In genomic region chr1:186917106-186917786, GRCh38 we compare ENCODE assay signal across 8 cellular contexts.
DNase-seq lines count a peak whose midpoint lies in the region; ATAC-seq and TF ChIP-seq lines count a peak whose summit lies in the region.
"Not testable (repeated sequence)": the region's sequence is repeated elsewhere in the genome, so short reads cannot be mapped to it uniquely, and the experiment has no call there.

No MANE protein-coding gene starts in this region.

- 85 to 90% methylated on average over 14 of the region's 14 CpGs for WGBS in GM23248 (ENCODE audit: low coverage in 1 of 2, low lambda C conversion rate in 2 of 2, missing lambda C conversion rate in 2 of 2), 2 experiments
- WGBS in SK-N-SH (ENCODE audit: low lambda C conversion rate): 64% methylated on average over 14 of the region's 14 CpGs
- 91% methylated on average over 13 of the region's 14 CpGs for WGBS in mammary epithelial cell (ENCODE audit: low coverage, missing lambda C conversion rate)

- ATAC-seq in upper lobe of right lung: not testable (repeated sequence)

- not testable (repeated sequence) for H3K27ac ChIP-seq in GM23248; SK-N-SH (ENCODE audit: low read depth in 2 of 2, low read length in 1 of 2); mammary epithelial cell (ENCODE audit: insufficient read depth, low read depth, low read length); upper lobe of right lung

- H3K4me3 ChIP-seq in GM23248; SK-N-SH (ENCODE audit: low read depth in 2 of 2, low read length in 1 of 2); mammary epithelial cell (replicated peaks in 1 of 3; ENCODE audit: insufficient read depth in 1 of 3, low read depth in 2 of 3, low read length in 3 of 3); fibroblast of pulmonary artery (replicated peaks; ENCODE audit: low read depth, low read length); upper lobe of right lung: not testable (repeated sequence)

- DNase-seq in AG20443 (ENCODE audit: low spot score): peak; percentile 24
- peak; percentile 59 for DNase-seq in GM23248
- DNase-seq in NCI-H1694 treated with DMSO at 0.1 percent for 48 hours (lab: John Stamatoyannopoulos, UW): peak; percentile 16
- DNase-seq in SK-N-SH, upper lobe of right lung: not testable (repeated sequence)
- DNase-seq in mammary epithelial cell: peak; percentile 12
- DNase-seq in fibroblast of pulmonary artery (ENCODE audit: low read depth): peak; percentile 71
- peak; percentile 17 for DNase-seq in kidney tubule cell (ENCODE audit: low spot score)

- not testable (repeated sequence) for H3K4me1 ChIP-seq in GM23248 (ENCODE audit: insufficient read depth); SK-N-SH (ENCODE audit: control insufficient read depth in 1 of 2, insufficient read depth in 2 of 2, low read depth in 1 of 2, low read length in 1 of 2); mammary epithelial cell (ENCODE audit: insufficient read depth, low read length); upper lobe of right lung

- TF ChIP-seq CTCF in SK-N-SH (IDR thresholded peaks at IDR 0.05) (peak; percentile 62), mammary epithelial cell (conservative IDR thresholded peaks at IDR 0.05 in 1 of 2, IDR thresholded peaks at IDR 0.05 in 1 of 2; ENCODE audit: extremely low read depth in 1 of 2, insufficient read depth in 1 of 2, low read depth in 1 of 2, low read length in 2 of 2) (peak; percentile 19 to 52), fibroblast of pulmonary artery (IDR thresholded peaks at IDR 0.05; ENCODE audit: low read length, missing control alignments) (peak; percentile 42), upper lobe of right lung (IDR thresholded peaks at IDR 0.05) (peak; percentile 34)

- H3K9me3 ChIP-seq in GM23248 (ENCODE audit: low read depth); SK-N-SH; mammary epithelial cell (replicated peaks; ENCODE audit: insufficient read depth, low read length); upper lobe of right lung: not testable (repeated sequence)

- in situ Hi-C loops in GM23248 (cut with MboI); mammary epithelial cell (cut with MboI; ENCODE audit: low sequenced_read_pairs in 2 of 2): not testable (repeated sequence)

- BruUV-seq in mammary epithelial cell (replicated peaks; lab: Mats Ljungman, UMichigan): not testable (repeated sequence)

- H3K36me3 ChIP-seq in GM23248 (ENCODE audit: low read depth); SK-N-SH (replicated peaks in 1 of 2; ENCODE audit: control insufficient read depth in 1 of 2, insufficient read depth in 2 of 2, low read length in 1 of 2); mammary epithelial cell (ENCODE audit: insufficient read depth, low read length); upper lobe of right lung: not testable (repeated sequence)

- not testable (repeated sequence) for H3K9ac ChIP-seq in GM23248; SK-N-SH; mammary epithelial cell (ENCODE audit: insufficient read depth, low read length)

- H3K27me3 ChIP-seq in GM23248 (replicated peaks; ENCODE audit: insufficient read depth); SK-N-SH (ENCODE audit: insufficient read depth); mammary epithelial cell (ENCODE audit: insufficient read depth, low read length); upper lobe of right lung: not testable (repeated sequence)

- H4K20me1 ChIP-seq in GM23248 (ENCODE audit: insufficient read depth); SK-N-SH (ENCODE audit: insufficient read depth); mammary epithelial cell (ENCODE audit: insufficient read depth, low read length): not testable (repeated sequence)

- not testable (repeated sequence) for H2AFZ ChIP-seq in GM23248; SK-N-SH (ENCODE audit: low read depth); mammary epithelial cell (ENCODE audit: low read depth, low read length)

- H3F3A ChIP-seq in GM23248 (ENCODE audit: insufficient read depth); SK-N-SH (replicated peaks; ENCODE audit: insufficient read depth): not testable (repeated sequence)

- not testable (repeated sequence) for TF ChIP-seq EP300 in SK-N-SH (IDR thresholded peaks at IDR 0.05; ENCODE audit: borderline replicate concordance in 1 of 2, low read depth in 1 of 2, low read length in 1 of 2)

- dilution Hi-C loops in mammary epithelial cell (cut with HindIII; ENCODE audit: low sequenced_read_pairs): loop anchor here (5.0 kb wide), 1 partner anchor 65 kb away; no protein-coding TSS in a partner anchor

- CTCF ChIA-PET in SK-N-SH (lab: Yijun Ruan, JAX): interaction anchor here (1.1 to 1.4 kb wide), 5 partner anchors 12 to 69 kb away, joined by 3 to 4 read pairs (median 3); no protein-coding TSS in a partner anchor
- CTCF ChIA-PET in mammary epithelial cell (lab: Charles Lee; ENCODE audit: low non-redundant PET): interaction anchor here (0.6 kb wide), 2 partner anchors 69 kb away, joined by 3 read pairs; no protein-coding TSS in a partner anchor

- intact Hi-C loops in mammary epithelial cell (cut with micrococcal nuclease): loop anchor here (1.0 kb wide), 1 partner anchor 69 kb away; no protein-coding TSS in a partner anchor
- intact Hi-C loops in upper lobe of right lung (cut with DNase I): not testable (repeated sequence)

- POLR2A ChIA-PET in SK-N-SH (lab: Yijun Ruan, JAX): not testable (repeated sequence)

- not testable (repeated sequence) for H3K9me2 ChIP-seq in GM23248 (ENCODE audit: insufficient read depth); SK-N-SH

- H3K79me2 ChIP-seq in GM23248 (ENCODE audit: insufficient read depth); SK-N-SH (ENCODE audit: insufficient read depth); mammary epithelial cell (ENCODE audit: insufficient read depth, low read length): not testable (repeated sequence)

- H3K4me2 ChIP-seq in GM23248 (ENCODE audit: unreplicated experiment); SK-N-SH; mammary epithelial cell (ENCODE audit: insufficient read depth, low read depth, low read length): not testable (repeated sequence)

- TF ChIP-seq RAD21 in SK-N-SH (IDR thresholded peaks at IDR 0.05; ENCODE audit: low read length): peak; percentile 45

TF ChIP-seq in SK-N-SH, 30 proteins besides CTCF, POLR2A, EP300 and RAD21:
- peak; percentile 33 for TF ChIP-seq SMC3 (IDR thresholded peaks at IDR 0.05; ENCODE audit: low read depth, low read length)
TF ChIP-seq in SK-N-SH: peak in this region for 1; not testable (repeated sequence) for 29.
